Comparison of ENCODE assay signal across 30 cellular contexts in the genomic region with DNA sequence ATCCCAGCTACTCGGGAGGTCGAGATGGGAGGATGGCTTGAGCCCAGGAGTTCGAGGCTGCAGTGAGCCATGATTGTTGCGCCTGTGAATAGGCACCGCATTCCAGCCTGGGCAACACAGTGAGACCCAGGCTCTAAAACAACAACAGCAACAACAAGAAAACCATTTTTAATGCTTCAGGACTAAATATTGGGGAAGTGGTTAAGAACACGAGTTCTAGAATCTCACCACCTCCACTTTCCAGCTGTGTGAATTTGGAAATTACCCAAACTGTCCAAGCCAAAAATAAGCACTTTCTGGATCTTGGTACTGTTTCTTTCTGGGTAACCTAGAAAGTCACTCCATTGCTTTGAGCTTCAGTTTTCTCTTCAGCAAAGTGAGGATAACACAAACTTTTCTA.
"Had no signal": no experiment of that assay in that cellular context is flagged by ENCODE, and none has a peak within 500 bp of the region (broad histone marks: within the 10 kb centered on the region; RNA-seq: fewer than 3 reads in every experiment).

No MANE protein-coding gene starts in this region.

- H3K4me1 Mint-ChIP-seq: naive thymus-derived CD8-positive, alpha-beta T cell; nephron progenitor cell; neural crest cell; stimulated activated memory B cell treated with anti-CD40 and anti-IgM and Interleukin-4, amounts not matched to agents 10 μg/mL and 1 μg/mL and 100 μg/mL, for 72 hours; stimulated activated naive CD8-positive, alpha-beta T cell treated with anti-CD3 and anti-CD28 coated beads, Interleukin-15, amount 100 ng/mL, for 72 hours had no signal

- H3K9me3 Mint-ChIP-seq: natural killer cell treated with Interleukin-12 subunit alpha and Interleukin-12 subunit beta and Interleukin-15 and Interleukin-18, amount 100 ng/mL, for 72 hours; stimulated activated memory B cell treated with anti-CD40 and anti-IgM and Interleukin-4, amounts not matched to agents 10 μg/mL and 1 μg/mL and 100 μg/mL, for 72 hours; stimulated activated naive CD8-positive, alpha-beta T cell treated with anti-CD3 and anti-CD28 coated beads, Interleukin-15, amount 100 ng/mL, for 72 hours had no signal

- H3K27ac Mint-ChIP-seq: naive thymus-derived CD8-positive, alpha-beta T cell; natural killer cell treated with Interleukin-12 subunit alpha and Interleukin-12 subunit beta and Interleukin-15 and Interleukin-18, amount 100 ng/mL, for 72 hours; nephron progenitor cell; progenitor cell of endocrine pancreas; stimulated activated memory B cell treated with anti-CD40 and anti-IgM and Interleukin-4, amounts not matched to agents 10 μg/mL and 1 μg/mL and 100 μg/mL, for 72 hours; type B pancreatic cell had no signal

- H3K4me3 Mint-ChIP-seq: naive thymus-derived CD8-positive, alpha-beta T cell; natural killer cell treated with Interleukin-12 subunit alpha and Interleukin-12 subunit beta and Interleukin-15 and Interleukin-18, amount 100 ng/mL, for 72 hours; nephron progenitor cell; neural crest cell; stimulated activated memory B cell treated with anti-CD40 and anti-IgM and Interleukin-4, amounts not matched to agents 10 μg/mL and 1 μg/mL and 100 μg/mL, for 72 hours; stimulated activated naive CD8-positive, alpha-beta T cell treated with anti-CD3 and anti-CD28 coated beads, Interleukin-15, amount 100 ng/mL, for 72 hours; type B pancreatic cell had no signal

- ATAC-seq: naive thymus-derived CD8-positive, alpha-beta T cell; natural killer cell treated with Interleukin-12 subunit alpha and Interleukin-12 subunit beta and Interleukin-15 and Interleukin-18, amount 100 ng/mL, for 72 hours; psoas muscle; right cardiac atrium; right lobe of liver; stimulated activated memory B cell treated with anti-CD40 and anti-IgM and Interleukin-4, amounts not matched to agents 10 μg/mL and 1 μg/mL and 100 μg/mL, for 72 hours; stimulated activated naive CD8-positive, alpha-beta T cell treated with anti-CD3 and anti-CD28 coated beads, Interleukin-15, amount 100 ng/mL, for 72 hours; stimulated activated naive CD8-positive, alpha-beta T cell treated with anti-CD3 and anti-CD28 coated beads, Interleukin-15, Interleukin-2, amounts not matched to agents 100 U/mL and 50 U/mL, for 24 hours; upper lobe of right lung had no signal

- H2AFZ ChIP-seq: parathyroid adenoma had no signal

- H3K27me3 Mint-ChIP-seq: natural killer cell treated with Interleukin-12 subunit alpha and Interleukin-12 subunit beta and Interleukin-15 and Interleukin-18, amount 100 ng/mL, for 72 hours; stimulated activated naive CD8-positive, alpha-beta T cell treated with anti-CD3 and anti-CD28 coated beads, Interleukin-15, amount 100 ng/mL, for 72 hours; type B pancreatic cell had no signal

- H3K36me3 Mint-ChIP-seq: natural killer cell treated with Interleukin-12 subunit alpha and Interleukin-12 subunit beta and Interleukin-15 and Interleukin-18, amount 100 ng/mL, for 72 hours; stimulated activated memory B cell treated with anti-CD40 and anti-IgM and Interleukin-4, amounts not matched to agents 10 μg/mL and 1 μg/mL and 100 μg/mL, for 72 hours; type B pancreatic cell had no signal

- H3K9ac ChIP-seq: parathyroid adenoma had no signal

- H3K27ac ChIP-seq: ovary, parathyroid adenoma, psoas muscle, right lobe of liver, sigmoid colon, suprapubic skin, testis, tibial artery, transverse colon, upper lobe of right lung, uterus had no signal

- H3K27me3 ChIP-seq: ovary, right lobe of liver, sigmoid colon, suprapubic skin, testis, tibial artery, transverse colon, upper lobe of right lung, uterus had no signal

- DNase-seq: naive thymus-derived CD8-positive, alpha-beta T cell; nephron progenitor cell; occipital lobe; ovary; posterior cingulate gyrus; psoas muscle; right cardiac atrium; right lobe of liver; sigmoid colon; small intestine; stimulated activated CD4-positive, alpha-beta T cell treated with anti-CD3 and anti-CD28 coated beads, Interleukin-1b, Interleukin-23, amount 100 ng/mL, for 48 hours; stimulated activated CD4-positive, alpha-beta T cell treated with anti-CD3 and anti-CD28 coated beads, Interleukin-4, amount 100 ng/mL, for 1 hour; stimulated activated CD4-positive, alpha-beta T cell treated with anti-CD3 and anti-CD28 coated beads, Interleukin-4, amount 100 ng/mL, for 4 hours; stimulated activated CD8-positive, alpha-beta memory T cell treated with anti-CD3 and anti-CD28 coated beads, Interleukin-4, amount 100 ng/mL, for 48 hours; stimulated activated naive CD4-positive, alpha-beta T cell; stimulated activated naive CD8-positive, alpha-beta T cell treated with anti-CD3 and anti-CD28 coated beads, Interleukin-15, amount 100 ng/mL, for 72 hours; stimulated activated naive CD8-positive, alpha-beta T cell treated with anti-CD3 and anti-CD28 coated beads, Interleukin-15, Interleukin-2, amounts not matched to agents 100 U/mL and 50 U/mL, for 24 hours; substantia nigra; testis; tibial artery; transverse colon; upper lobe of right lung; uterus had no signal

- H3K9me3 ChIP-seq: ovary, psoas muscle, right lobe of liver, sigmoid colon, suprapubic skin, testis, tibial artery, transverse colon, upper lobe of right lung, uterus had no signal

- H3K79me2 ChIP-seq: parathyroid adenoma had no signal

- H3K4me1 ChIP-seq: parathyroid adenoma, psoas muscle, right lobe of liver, sigmoid colon, suprapubic skin, testis, tibial artery, transverse colon, upper lobe of right lung, uterus had no signal

- H3K4me3 ChIP-seq: ovary, psoas muscle, right lobe of liver, sigmoid colon, suprapubic skin, testis, tibial artery, transverse colon, upper lobe of right lung, uterus had no signal

- H3K36me3 ChIP-seq: ovary, right lobe of liver, sigmoid colon, suprapubic skin, tibial artery, transverse colon, upper lobe of right lung, uterus had no signal
